17 cellular contexts compared by ENCODE assay signal in genomic region chr11:87295237-87295636, GRCh38.
DNase-seq lines count a peak whose midpoint lies in the region; ATAC-seq and TF ChIP-seq lines count a peak whose summit lies in the region.
"Had no signal": no experiment of that assay in that cellular context is flagged by ENCODE, and none has a peak within 500 bp of the region (broad histone marks: within the 10 kb centered on the region; RNA-seq: fewer than 3 reads in every experiment).

No MANE protein-coding gene starts in this region.

- DNase-seq in NCI-H2081 treated with DMSO at 0.1 percent for 48 hours (lab: John Stamatoyannopoulos, UW), result peak; percentile 63
- peak; percentile 13 for DNase-seq in WERI-Rb-1
- no peak for DNase-seq in midbrain (lab: John Stamatoyannopoulos, UW)
- no peak for DNase-seq in PC-9
- DNase-seq in UCSD-AML1 (lab: John Stamatoyannopoulos, UW; ENCODE audit: unreplicated experiment), result no peak
- DNase-seq: activated CD8-positive, alpha-beta T cell treated with anti-CD3 and anti-CD28 coated beads, Interleukin-2, amount 10 ng/mL, durations not matched to agents 7 days and 5 days; activated naive CD4-positive, alpha-beta T cell treated with anti-CD3 and anti-CD28 coated beads for 36 hours; activated T-cell treated with anti-CD3 and anti-CD28 coated beads, Interleukin-2, amount 50 U/mL, for 4 hours; AML-193; aorta; COR-L47; left lung; SK-N-SH; T-helper 9 cell; transverse colon had no signal

- H3K9me3 ChIP-seq in WERI-Rb-1 (ENCODE audit: severe bottlenecking), result no peaks in the 10 kb centered on the region
- H3K9me3 ChIP-seq in PC-9 (ENCODE audit: insufficient read depth, low read depth), result 0 out of 2 replicates have a peak, but pooled peaks cover 4% of the 10 kb centered on the region
- H3K9me3 ChIP-seq: SK-N-SH, transverse colon had no signal

- CTCF ChIA-PET in PC-9 (lab: Charles Lee), result interaction anchor here (0.6 kb wide), 1 partner anchor 482 kb away, joined by 3 read pairs; no protein-coding TSS in a partner anchor

- H3K27me3 ChIP-seq in WERI-Rb-1 (ENCODE audit: insufficient read depth, low read depth, severe bottlenecking) (no peaks in the 10 kb centered on the region), PC-9 (ENCODE audit: insufficient read depth, low read depth) (no peaks in the 10 kb centered on the region)
- H3K27me3 ChIP-seq: left lung, transverse colon had no signal

- ATAC-seq in GM18868 (IDR thresholded peaks at IDR 0.05; ENCODE audit: unreplicated experiment) (peak; percentile 76), HG02678 (IDR thresholded peaks at IDR 0.05; ENCODE audit: unreplicated experiment) (peak; percentile 64)
- ATAC-seq: activated CD8-positive, alpha-beta T cell treated with anti-CD3 and anti-CD28 coated beads, Interleukin-2, amount 10 ng/mL, durations not matched to agents 7 days and 5 days; activated T-cell treated with anti-CD3 and anti-CD28 coated beads, Interleukin-2, amount 50 U/mL, for 4 hours; left lung had no signal

- H3K4me3 ChIP-seq in WERI-Rb-1 (ENCODE audit: low read depth, low read length) (no peak overlapping the region), PC-9 (no peak overlapping the region)
- H3K4me3 ChIP-seq: left lung, transverse colon had no signal

- TF ChIP-seq CTCF in WERI-Rb-1 (IDR thresholded peaks at IDR 0.05; ENCODE audit: low read depth, low read length), result no peak
- no peak for TF ChIP-seq CTCF in PC-9 (conservative IDR thresholded peaks at IDR 0.05)

- BruUV-seq in PC-9 (replicated peaks; lab: Mats Ljungman, UMichigan), result no TSS peak

- H3K4me1 ChIP-seq in PC-9 (replicated peaks; ENCODE audit: insufficient read depth), result 0 out of 2 replicates have a peak, but pooled peaks cover 2% of the 10 kb centered on the region
- H3K4me1 ChIP-seq: left lung had no signal

- H3K4me2 ChIP-seq in PC-9, result no peak overlapping the region
- H3K4me2 ChIP-seq: SK-N-SH had no signal

- peaks cover 3% of the 10 kb centered on the region; the same call in 1 of the 2 replicates for H3K9me2 ChIP-seq in PC-9 (ENCODE audit: insufficient read depth)
- H3K9me2 ChIP-seq: SK-N-SH had no signal

- intact Hi-C loops in PC-9 (cut with micrococcal nuclease; ENCODE audit: unreplicated experiment), result loop anchor here (10.0 kb wide), 1 partner anchor 930 kb away; no protein-coding TSS in a partner anchor

- no peaks in the 10 kb centered on the region for H3K36me3 ChIP-seq in WERI-Rb-1
- H3K36me3 ChIP-seq in PC-9 (ENCODE audit: low read depth), result peaks cover 6% of the 10 kb centered on the region; the same call in 1 of the 2 replicates
- H3K36me3 ChIP-seq: left lung, transverse colon had no signal

- H3K27ac ChIP-seq in WERI-Rb-1 (no peak overlapping the region; the same call in 1 of the 2 replicates), PC-9 (no peak overlapping the region)
- H3K27ac ChIP-seq: left lung, transverse colon had no signal

- POLR2A ChIA-PET in PC-9 (lab: Charles Lee; ENCODE audit: unreplicated experiment), result no interaction called here

- no peaks in the 10 kb centered on the region for H3F3A ChIP-seq in PC-9 (ENCODE audit: insufficient read depth, low read depth)

- no peak overlapping the region for H2AFZ ChIP-seq in PC-9

- no peaks in the 10 kb centered on the region for H3K79me2 ChIP-seq in PC-9 (ENCODE audit: low read depth)

- H4K20me1 ChIP-seq in PC-9 (ENCODE audit: insufficient read depth), result peaks cover 5% of the 10 kb centered on the region; the same call in 1 of the 2 replicates

Comparison
In these comparisons a context has a peak if more than half of its experiments do, and no peak if none do; other contexts are left out.
1. DNase-seq: peak in NCI-H2081 treated with DMSO at 0.1 percent for 48 hours (single experiment) and WERI-Rb-1 (single experiment); none in midbrain (single experiment), PC-9 (0 of 2) and UCSD-AML1 (single experiment).